Comparison of ENCODE assay signal across 13 cellular contexts in genomic region chr2:75557474-75558131, GRCh38. TPM values are rescaled to one million over a fixed set of nuclear protein-coding genes. Genes with fewer than 3 reads are reported as not detected.
DNase-seq lines count a peak whose midpoint lies in the region; ATAC-seq and TF ChIP-seq lines count a peak whose summit lies in the region.
"Had no signal": no experiment of that assay in that cellular context is flagged by ENCODE, and none has a peak within 500 bp of the region (broad histone marks: within the 10 kb centered on the region; RNA-seq: fewer than 3 reads in every experiment).

No MANE protein-coding gene starts in this region.

- H3K27ac ChIP-seq in DND-41 (ENCODE audit: low read length) (peak overlapping the region; percentile 12; the same call in 1 of the 2 replicates), osteoblast (ENCODE audit: low read depth, low read length) (no peak overlapping the region)

- no peak for TF ChIP-seq CTCF in DND-41 (IDR thresholded peaks at IDR 0.05; ENCODE audit: borderline replicate concordance, extremely low read depth, low read length, poor library complexity, severe bottlenecking)
- no peak for TF ChIP-seq CTCF in HFFc6 (IDR thresholded peaks at IDR 0.05)
- TF ChIP-seq CTCF in epithelial cell of proximal tubule (conservative IDR thresholded peaks at IDR 0.05; ENCODE audit: low read depth, low read length): no peak
- TF ChIP-seq CTCF in osteoblast (IDR thresholded peaks at IDR 0.05; ENCODE audit: extremely low read depth, low read depth, low read length): no peak

- peak overlapping the region; percentile 93 for H3K4me3 Mint-ChIP-seq in HFFc6
- H3K4me3 Mint-ChIP-seq: B cell; CD4-positive, alpha-beta T cell had no signal

- H3K79me2 ChIP-seq in DND-41 (ENCODE audit: insufficient read depth, low read length): peaks cover 81% of the 10 kb centered on the region
- peaks cover 81% of the 10 kb centered on the region for H3K79me2 ChIP-seq in osteoblast (ENCODE audit: insufficient read depth, low read length)

- DNase-seq in DND-41: no peak
- no peak for DNase-seq in HFFc6
- DNase-seq in epithelial cell of proximal tubule (ENCODE audit: low read depth): no peak
- no peak for DNase-seq in osteoblast (ENCODE audit: insufficient read length, low spot score, missing footprints)
- DNase-seq in GM03348 (ENCODE audit: low spot score): no peak
- DNase-seq: C1 segment of cervical spinal cord; Calu3; CD4-positive, alpha-beta T cell; DMS 273 treated with DMSO at 0.1 percent for 48 hours; HCEC 1CT had no signal

- H3K4me1 ChIP-seq in DND-41 (ENCODE audit: insufficient read depth, low read length) (peaks cover 92% of the 10 kb centered on the region), osteoblast (ENCODE audit: insufficient read depth, low read length) (peaks cover 55% of the 10 kb centered on the region)

- H3K27me3 ChIP-seq in DND-41 (ENCODE audit: insufficient read depth, low read length, poor library complexity) (no peaks in the 10 kb centered on the region), osteoblast (ENCODE audit: insufficient read depth, low read length) (no peaks in the 10 kb centered on the region)

- H3K9me3 ChIP-seq in DND-41 (ENCODE audit: insufficient read depth, low read length, severe bottlenecking) (no peaks in the 10 kb centered on the region), osteoblast (ENCODE audit: low read depth, low read length) (no peaks in the 10 kb centered on the region)

- H3K4me2 ChIP-seq in DND-41 (ENCODE audit: insufficient read depth, low read length) (peak overlapping the region; percentile 86), osteoblast (ENCODE audit: insufficient read depth, low read length) (peak overlapping the region; percentile 98)

- ATAC-seq in DND-41 (ENCODE audit: insufficient read depth, low read depth) (no peak), HG03432 (IDR thresholded peaks at IDR 0.05; ENCODE audit: unreplicated experiment) (no peak), GM21423 (IDR thresholded peaks at IDR 0.05; ENCODE audit: unreplicated experiment) (no peak)

- H3K4me1 Mint-ChIP-seq in HFFc6 (ENCODE audit: low read depth): peaks cover 81% of the 10 kb centered on the region

- H3K27me3 Mint-ChIP-seq in HFFc6 (ENCODE audit: insufficient read depth): peaks cover 7% of the 10 kb centered on the region

- H3K36me3 Mint-ChIP-seq in HFFc6 (ENCODE audit: low read depth): peaks cover 33% of the 10 kb centered on the region

- peak overlapping the region in 1 of 2 experiments; percentile 22; a peak in 2 of 4 replicates for H3K4me3 ChIP-seq in DND-41 (ENCODE audit: low read depth in 1 of 2, low read length in 2 of 2)
- peak overlapping the region; percentile 76 for H3K4me3 ChIP-seq in epithelial cell of proximal tubule (ENCODE audit: low read depth, low read length)
- H3K4me3 ChIP-seq in osteoblast (ENCODE audit: insufficient read depth, low read length): no peak overlapping the region

- no peaks in the 10 kb centered on the region for H3K9me3 Mint-ChIP-seq in HFFc6
- H3K9me3 Mint-ChIP-seq: CD4-positive, alpha-beta T cell had no signal

- H3K9ac ChIP-seq in DND-41 (ENCODE audit: low read depth, low read length): no peak overlapping the region

- H2AFZ ChIP-seq in DND-41 (ENCODE audit: low read depth, low read length) (no peak overlapping the region), osteoblast (ENCODE audit: low read length) (no peak overlapping the region)

- peaks cover 46% of the 10 kb centered on the region for H4K20me1 ChIP-seq in DND-41 (ENCODE audit: insufficient read depth, low read length)
- peaks cover 63% of the 10 kb centered on the region for H4K20me1 ChIP-seq in osteoblast (ENCODE audit: insufficient read depth, low read length)

- H3K27ac Mint-ChIP-seq in HFFc6: no peak overlapping the region
- H3K27ac Mint-ChIP-seq: B cell; CD4-positive, alpha-beta T cell had no signal

- H3K36me3 ChIP-seq in DND-41 (ENCODE audit: insufficient read depth, low read length) (peaks cover 46% of the 10 kb centered on the region), osteoblast (ENCODE audit: insufficient read depth, low read length) (peaks cover 29% of the 10 kb centered on the region)

RNA-seq across cellular contexts. Expression of gene EVA1A, which starts 3.1 kb away (rescaled TPM):
- total RNA-seq in HFFc6 (2021; fragmentation: NEBNext Ultra II Directional; extraction: Animal tissue kit (Norgen Biotek cat#: 25700)): 10 to 100 TPM; 61.7 to 75.2 (median 68.8) TPM
- total RNA-seq in epithelial cell of proximal tubule (53.7 and 67.0 TPM in 2 replicates), osteoblast (70.9 and 74.8 TPM in 2 replicates)
- total RNA-seq: B cell; Calu3; CD4-positive, alpha-beta T cell had no signal
